8 cellular contexts compared by ENCODE assay signal in the genomic region with DNA sequence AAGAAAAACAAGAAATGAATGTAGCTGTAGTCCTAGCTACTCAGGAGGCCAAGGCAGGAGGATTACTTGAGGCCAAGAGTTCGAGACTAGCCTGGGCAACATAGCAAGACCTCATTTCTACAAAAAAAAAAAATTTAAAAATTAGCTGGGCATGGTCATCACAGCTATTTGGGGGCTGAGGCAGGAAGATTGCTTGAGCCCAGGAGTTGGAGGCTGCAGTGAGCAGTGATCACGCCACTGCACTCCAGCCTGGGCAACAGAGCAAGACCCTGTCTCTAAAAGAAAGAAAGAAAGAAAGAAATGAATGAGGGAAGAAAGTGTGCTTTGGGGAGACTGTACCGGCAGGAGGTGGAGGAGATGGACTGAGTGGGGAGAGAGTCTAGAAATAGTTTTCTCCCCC. TPM values are rescaled to one million over a fixed set of nuclear protein-coding genes. Genes with fewer than 3 reads are reported as not detected.
DNase-seq lines count a peak whose midpoint lies in the region; TF ChIP-seq lines count a peak whose summit lies in the region.
"Not testable (repeated sequence)": the region's sequence is repeated elsewhere in the genome, so short reads cannot be mapped to it uniquely, and the experiment has no call there.

No MANE protein-coding gene starts in this region.

- not testable (repeated sequence) for H3K27ac ChIP-seq in DOHH2 (ENCODE audit: low read depth, low read length); OCI-LY3 (ENCODE audit: low read length)
- peak overlapping the region; percentile 93 for H3K27ac ChIP-seq in brain microvascular endothelial cell
- peak overlapping the region; percentile 88 to 95 (median 88) for H3K27ac ChIP-seq in esophagus squamous epithelium
- H3K27ac ChIP-seq in mesodermal cell (ENCODE audit: low read depth, low read length, severe bottlenecking) = peak overlapping the region; percentile 93
- H3K27ac ChIP-seq in sigmoid colon = peak overlapping the region; percentile 72 to 85 (median 80)
- H3K27ac ChIP-seq in tibial nerve = peak overlapping the region in 3 of 4 donors; percentile 30 to 91 (median 89)

- DNase-seq in activated CD4-positive, alpha-beta memory T cell treated with anti-CD3 and anti-CD28 coated beads, Interleukin-2, amount 10 ng/mL, durations not matched to agents 7 days and 5 days; brain microvascular endothelial cell; esophagus squamous epithelium (lab: John Stamatoyannopoulos, UW); sigmoid colon; tibial nerve (ENCODE audit: low spot score in 2 of 2): not testable (repeated sequence)

- H3K79me2 ChIP-seq in DOHH2 (ENCODE audit: control insufficient read depth, low read length); OCI-LY3 (ENCODE audit: low read length): not testable (repeated sequence)

- peak overlapping the region; percentile 12; the same call in 1 of the 2 replicates for H3K4me2 ChIP-seq in DOHH2 (ENCODE audit: low read length)
- peak overlapping the region; percentile 81 for H3K4me2 ChIP-seq in OCI-LY3 (ENCODE audit: low read length)

- peaks cover 21% of the 10 kb centered on the region for H3K27me3 ChIP-seq in DOHH2 (ENCODE audit: control insufficient read depth, low read length)
- peaks cover 20% of the 10 kb centered on the region; the same call in 1 of the 2 replicates for H3K27me3 ChIP-seq in OCI-LY3 (ENCODE audit: low read depth, low read length)
- H3K27me3 ChIP-seq in brain microvascular endothelial cell (replicated peaks); esophagus squamous epithelium; sigmoid colon; tibial nerve: not testable (repeated sequence)

- H3K9ac ChIP-seq in OCI-LY3 (ENCODE audit: low read length) = not testable (repeated sequence)

- not testable (repeated sequence) for H3K9me3 Mint-ChIP-seq in activated CD4-positive, alpha-beta memory T cell treated with anti-CD3 and anti-CD28 coated beads, Interleukin-2, amount 10 ng/mL, durations not matched to agents 7 days and 5 days

- in situ Hi-C loops in brain microvascular endothelial cell (cut with HindIII; ENCODE audit: low pct_ligation_motif_present, low sequenced_read_pairs) = not testable (repeated sequence)

- peaks cover 19% of the 10 kb centered on the region for H3K4me1 ChIP-seq in DOHH2 (ENCODE audit: control insufficient read depth, low read length)
- H3K4me1 ChIP-seq in OCI-LY3 (ENCODE audit: low read length) = peaks cover 19% of the 10 kb centered on the region
- H3K4me1 ChIP-seq in esophagus squamous epithelium = peaks cover 24 to 45% (median 34%) of the 10 kb centered on the region in 3 donors
- peaks cover 15% of the 10 kb centered on the region for H3K4me1 ChIP-seq in mesodermal cell (ENCODE audit: control insufficient read depth, insufficient read depth, low read length, poor library complexity, severe bottlenecking)
- peaks cover 2 to 35% (median 25%) of the 10 kb centered on the region in 4 donors for H3K4me1 ChIP-seq in sigmoid colon
- peaks cover 3 to 37% (median 18%) of the 10 kb centered on the region in 4 donors for H3K4me1 ChIP-seq in tibial nerve

- CTCF ChIA-PET in activated CD4-positive, alpha-beta memory T cell treated with anti-CD3 and anti-CD28 coated beads, Interleukin-2, amount 10 ng/mL, durations not matched to agents 7 days and 5 days (lab: Charles Lee) = interaction anchor here (1.0 to 1.5 kb wide), 3 partner anchors 12 to 73 kb away, joined by 3 to 9 read pairs (median 7); no protein-coding TSS in a partner anchor

- H3K4me3 Mint-ChIP-seq in activated CD4-positive, alpha-beta memory T cell treated with anti-CD3 and anti-CD28 coated beads, Interleukin-2, amount 10 ng/mL, durations not matched to agents 7 days and 5 days = not testable (repeated sequence)

- H3K27me3 Mint-ChIP-seq in activated CD4-positive, alpha-beta memory T cell treated with anti-CD3 and anti-CD28 coated beads, Interleukin-2, amount 10 ng/mL, durations not matched to agents 7 days and 5 days = not testable (repeated sequence)

- not testable (repeated sequence) for H4K20me1 ChIP-seq in DOHH2 (ENCODE audit: control insufficient read depth, insufficient read depth, low read depth, low read length); OCI-LY3 (ENCODE audit: insufficient read depth, low read length)

- not testable (repeated sequence) for H3K36me3 Mint-ChIP-seq in activated CD4-positive, alpha-beta memory T cell treated with anti-CD3 and anti-CD28 coated beads, Interleukin-2, amount 10 ng/mL, durations not matched to agents 7 days and 5 days (ENCODE audit: low read depth)

- POLR2A ChIA-PET in activated CD4-positive, alpha-beta memory T cell treated with anti-CD3 and anti-CD28 coated beads, Interleukin-2, amount 10 ng/mL, durations not matched to agents 7 days and 5 days (lab: Charles Lee) = interaction anchor here (1.1 to 2.7 kb wide), 2 partner anchors 25 to 46 kb away, joined by 4 to 20 read pairs; no protein-coding TSS in a partner anchor

- not testable (repeated sequence) for H3F3A ChIP-seq in DOHH2 (ENCODE audit: control insufficient read depth, insufficient read depth)

- WGBS in esophagus squamous epithelium, 2 donors = 60 to 71% methylated on average over 3 of the region's 3 CpGs
- WGBS in mesodermal cell (ENCODE audit: insufficient coverage in 2 of 2), 2 experiments = 83 to 100% methylated on average over 1 to 2 of the region's 3 CpGs
- 86 to 89% methylated on average over 3 of the region's 3 CpGs for WGBS in sigmoid colon, 2 donors
- WGBS in tibial nerve, 2 donors = 81 to 83% methylated on average over 3 of the region's 3 CpGs

- H3K36me3 ChIP-seq in DOHH2 (ENCODE audit: control insufficient read depth, low read length); OCI-LY3 (replicated peaks; ENCODE audit: low read depth, low read length); brain microvascular endothelial cell (replicated peaks); esophagus squamous epithelium; mesodermal cell (ENCODE audit: control insufficient read depth, insufficient read depth, low read length); sigmoid colon; tibial nerve: not testable (repeated sequence)

- not testable (repeated sequence) for H3K9me2 ChIP-seq in DOHH2 (replicated peaks; ENCODE audit: control insufficient read depth, low read length)

- peaks cover 35% of the 10 kb centered on the region for H3K4me1 Mint-ChIP-seq in activated CD4-positive, alpha-beta memory T cell treated with anti-CD3 and anti-CD28 coated beads, Interleukin-2, amount 10 ng/mL, durations not matched to agents 7 days and 5 days

- peak overlapping the region; percentile 94; the same call in 1 of the 2 replicates for H2AFZ ChIP-seq in OCI-LY3 (ENCODE audit: low read depth, low read length)

- TF ChIP-seq EP300 in sigmoid colon (IDR thresholded peaks at IDR 0.05); tibial nerve (IDR thresholded peaks at IDR 0.05): not testable (repeated sequence)

- not testable (repeated sequence) for TF ChIP-seq CTCF in DOHH2 (IDR thresholded peaks at IDR 0.05; ENCODE audit: low read depth, low read length, poor library complexity, severe bottlenecking); OCI-LY3 (IDR thresholded peaks at IDR 0.05; ENCODE audit: low read depth, low read length); brain microvascular endothelial cell (IDR thresholded peaks at IDR 0.05; ENCODE audit: low read depth, low read length, missing control alignments); esophagus squamous epithelium (IDR thresholded peaks at IDR 0.05); sigmoid colon (IDR thresholded peaks at IDR 0.05); tibial nerve (IDR thresholded peaks at IDR 0.05)

- H3K9me3 ChIP-seq in DOHH2 (ENCODE audit: control insufficient read depth, insufficient read depth, low read length); OCI-LY3 (ENCODE audit: insufficient read depth, low read length); esophagus squamous epithelium; mesodermal cell (ENCODE audit: control insufficient read depth, low read length); sigmoid colon; tibial nerve: not testable (repeated sequence)

- peak overlapping the region; percentile 93 for H3K27ac Mint-ChIP-seq in activated CD4-positive, alpha-beta memory T cell treated with anti-CD3 and anti-CD28 coated beads, Interleukin-2, amount 10 ng/mL, durations not matched to agents 7 days and 5 days

- intact Hi-C loops in esophagus squamous epithelium (cut with DNase I); sigmoid colon (cut with DNase I): not testable (repeated sequence)

- H3K4me3 ChIP-seq in DOHH2 (ENCODE audit: low read length); brain microvascular endothelial cell (ENCODE audit: low read depth, low read length); mesodermal cell (ENCODE audit: extremely low read depth, insufficient read depth, low read length, poor library complexity, severe bottlenecking); sigmoid colon; tibial nerve: not testable (repeated sequence)
- H3K4me3 ChIP-seq in OCI-LY3 (ENCODE audit: low read length) (peak overlapping the region; percentile 52), esophagus squamous epithelium (peak overlapping the region in 1 of 4 donors; percentile 38)

- TF ChIP-seq POLR2A in esophagus squamous epithelium (IDR thresholded peaks at IDR 0.05); sigmoid colon (IDR thresholded peaks at IDR 0.05); tibial nerve (IDR thresholded peaks at IDR 0.05): not testable (repeated sequence)

RNA-seq across cellular contexts. Expression of a gene that starts 5.0 kb away (rescaled TPM):
- total RNA-seq in activated CD4-positive, alpha-beta memory T cell treated with anti-CD3 and anti-CD28 coated beads, Interleukin-2, amount 10 ng/mL, durations not matched to agents 7 days and 5 days = 10 to 100 TPM; 83.1 to 84.8 TPM
- total RNA-seq in esophagus squamous epithelium (10 to 100 TPM; 52.8 to 97.7 (median 66.3) TPM), sigmoid colon (10 to 100 TPM; 42.5 to 59.0 (median 52.3) TPM), tibial nerve (10 to 100 TPM; 54.9 to 96.6 (median 81.7) TPM)
- 129 TPM for polyA plus RNA-seq in mesodermal cell (2013, experiment 1 of 2)
- 124 TPM for polyA plus RNA-seq in mesodermal cell (2013, experiment 2 of 2)
- 10 to 100 TPM; 45.6 to 64.0 (median 62.4) TPM for polyA plus RNA-seq in sigmoid colon

RNA-seq across cellular contexts. Expression of a gene that starts 45.7 kb away (rescaled TPM):
- total RNA-seq in activated CD4-positive, alpha-beta memory T cell treated with anti-CD3 and anti-CD28 coated beads, Interleukin-2, amount 10 ng/mL, durations not matched to agents 7 days and 5 days = under 1 TPM in 1 of 2 experiments, not detected in 1; 0.30 TPM
- total RNA-seq in esophagus squamous epithelium = under 1 TPM in 1 of 4 donors, not detected in 3; 0.48 TPM
- polyA plus RNA-seq in mesodermal cell (2013, experiment 1 of 2) = 6.4 TPM
- polyA plus RNA-seq in mesodermal cell (2013, experiment 2 of 2) = 5.2 TPM
- total RNA-seq in sigmoid colon = 1 to 10 TPM in 1 of 4 donors, under 1 TPM in 1, not detected in 2; 0.71 to 3.6 TPM
- 1 to 10 TPM in 1 of 3 donors, under 1 TPM in 1, not detected in 1; 0.47 to 1.2 TPM for polyA plus RNA-seq in sigmoid colon
- under 1 TPM in 1 of 4 donors, not detected in 3; 0.84 TPM for total RNA-seq in tibial nerve
